8 cellular contexts compared by ENCODE assay signal in genomic region chr15:94231728-94232086, GRCh38. TPM values are rescaled to one million over a fixed set of nuclear protein-coding genes. Genes with fewer than 3 reads are reported as not detected.
A peak's percentile ranks its signal among the peaks of the same experiment; 100 is the strongest.
DNase-seq lines count a peak whose midpoint lies in the region; ATAC-seq and TF ChIP-seq lines count a peak whose summit lies in the region.

No MANE protein-coding gene starts in this region.

- H3K4me3 ChIP-seq in neural cell (ENCODE audit: low read length), result peak overlapping the region; percentile 72

- H3K27ac ChIP-seq in RWPE1 (peak overlapping the region; percentile 89), neural cell (ENCODE audit: low read length) (no peak overlapping the region)

- TF ChIP-seq CTCF in RWPE1 (conservative IDR thresholded peaks at IDR 0.05; ENCODE audit: low read depth) (no peak), neural cell (IDR thresholded peaks at IDR 0.05; ENCODE audit: poor library complexity, severe bottlenecking) (no peak)

- H3K27ac Mint-ChIP-seq in activated T-cell treated with anti-CD3 and anti-CD28 coated beads, Interleukin-2, amount 50 U/mL, for 24 hours, result peak overlapping the region; percentile 78

- no peak overlapping the region for H2AFZ ChIP-seq in neural cell (ENCODE audit: low read depth, low read length)

- peak; percentile 10 for ATAC-seq in HG02981 (IDR thresholded peaks at IDR 0.05; ENCODE audit: unreplicated experiment)

- POLR2A ChIA-PET in RWPE1 (lab: Yijun Ruan, JAX; ENCODE audit: low non-redundant PET), result no interaction called here

- peak overlapping the region; percentile 80 for H3K4me3 Mint-ChIP-seq in activated T-cell treated with anti-CD3 and anti-CD28 coated beads, Interleukin-2, amount 50 U/mL, for 24 hours

- no peaks in the 10 kb centered on the region for H3K36me3 ChIP-seq in neural cell (ENCODE audit: insufficient read depth, low read length)

- H3K27me3 Mint-ChIP-seq in activated T-cell treated with anti-CD3 and anti-CD28 coated beads, Interleukin-2, amount 50 U/mL, for 24 hours, result peaks cover 3% of the 10 kb centered on the region

- TF ChIP-seq RAD21 in neural cell (conservative IDR thresholded peaks at IDR 0.05), result no peak

- no peaks in the 10 kb centered on the region for H3K79me2 ChIP-seq in neural cell (replicated peaks; ENCODE audit: insufficient read depth, low read length)

- peaks cover 83% of the 10 kb centered on the region for H3K4me1 Mint-ChIP-seq in activated T-cell treated with anti-CD3 and anti-CD28 coated beads, Interleukin-2, amount 50 U/mL, for 24 hours (ENCODE audit: low read depth)

- H3K9me3 Mint-ChIP-seq in activated T-cell treated with anti-CD3 and anti-CD28 coated beads, Interleukin-2, amount 50 U/mL, for 24 hours, result no peaks in the 10 kb centered on the region

- H4K20me1 ChIP-seq in neural cell (ENCODE audit: insufficient read depth), result no peaks in the 10 kb centered on the region

- CTCF ChIA-PET in RWPE1 (lab: Yijun Ruan, JAX), result interaction anchor here (0.6 to 1.2 kb wide), 2 partner anchors 68 to 244 kb away, joined by 3 read pairs; no protein-coding TSS in a partner anchor

- DNase-seq in activated T-cell treated with anti-CD3 and anti-CD28 coated beads, Interleukin-2, amount 50 U/mL, for 24 hours, result no peak
- DNase-seq in activated T-cell treated with anti-CD3 and anti-CD28 coated beads, Interleukin-2, amount 50 U/mL, for 1 hour, result no peak
- DNase-seq in RWPE1 (ENCODE audit: low spot score) (peak; percentile 42), erythroblast (lab: John Stamatoyannopoulos, UW) (peak; percentile 66 to 69), NCI-H2081 (lab: John Stamatoyannopoulos, UW) (no peak), iPS-NIHi11 (ENCODE audit: low spot score) (no peak)

- no peaks in the 10 kb centered on the region for H3F3A ChIP-seq in neural cell (ENCODE audit: insufficient read depth, low read length, poor library complexity, severe bottlenecking)

- TF ChIP-seq EP300 in neural cell (conservative IDR thresholded peaks at IDR 0.05; ENCODE audit: poor library complexity, severe bottlenecking), result no peak

- no peak overlapping the region for H3K9ac ChIP-seq in neural cell (ENCODE audit: low read length)

- H3K9me2 ChIP-seq in neural cell (ENCODE audit: insufficient read depth, low read length), result no peaks in the 10 kb centered on the region

- H3K9me3 ChIP-seq in neural cell (ENCODE audit: low read length), result no peaks in the 10 kb centered on the region

- peaks cover 57% of the 10 kb centered on the region for H3K27me3 ChIP-seq in neural cell (ENCODE audit: insufficient read depth, low read depth, low read length)

- peaks cover 30% of the 10 kb centered on the region for H3K36me3 Mint-ChIP-seq in activated T-cell treated with anti-CD3 and anti-CD28 coated beads, Interleukin-2, amount 50 U/mL, for 24 hours (ENCODE audit: low read depth)

- TF ChIP-seq POLR2A in erythroblast (IDR thresholded peaks at IDR 0.05; ENCODE audit: low read length), result no peak

- H3K4me2 ChIP-seq in neural cell (ENCODE audit: low read length), result peak overlapping the region; percentile 16

TF ChIP-seq in neural cell, 6 proteins besides CTCF, POLR2A, EP300 and RAD21:
- TF ChIP-seq TAF1 (IDR thresholded peaks at IDR 0.05; ENCODE audit: low read depth) (no peak), SMC3 (conservative IDR thresholded peaks at IDR 0.05; ENCODE audit: poor library complexity) (no peak), MXI1 (conservative IDR thresholded peaks at IDR 0.05; ENCODE audit: poor library complexity, severe bottlenecking) (no peak), POLR2AphosphoS5 (IDR thresholded peaks at IDR 0.05) (no peak), EZH2 (IDR thresholded peaks at IDR 0.05; ENCODE audit: borderline replicate concordance, insufficient read depth, low read length, poor library complexity, severe bottlenecking) (no peak)
- TF ChIP-seq, protein P1, sequence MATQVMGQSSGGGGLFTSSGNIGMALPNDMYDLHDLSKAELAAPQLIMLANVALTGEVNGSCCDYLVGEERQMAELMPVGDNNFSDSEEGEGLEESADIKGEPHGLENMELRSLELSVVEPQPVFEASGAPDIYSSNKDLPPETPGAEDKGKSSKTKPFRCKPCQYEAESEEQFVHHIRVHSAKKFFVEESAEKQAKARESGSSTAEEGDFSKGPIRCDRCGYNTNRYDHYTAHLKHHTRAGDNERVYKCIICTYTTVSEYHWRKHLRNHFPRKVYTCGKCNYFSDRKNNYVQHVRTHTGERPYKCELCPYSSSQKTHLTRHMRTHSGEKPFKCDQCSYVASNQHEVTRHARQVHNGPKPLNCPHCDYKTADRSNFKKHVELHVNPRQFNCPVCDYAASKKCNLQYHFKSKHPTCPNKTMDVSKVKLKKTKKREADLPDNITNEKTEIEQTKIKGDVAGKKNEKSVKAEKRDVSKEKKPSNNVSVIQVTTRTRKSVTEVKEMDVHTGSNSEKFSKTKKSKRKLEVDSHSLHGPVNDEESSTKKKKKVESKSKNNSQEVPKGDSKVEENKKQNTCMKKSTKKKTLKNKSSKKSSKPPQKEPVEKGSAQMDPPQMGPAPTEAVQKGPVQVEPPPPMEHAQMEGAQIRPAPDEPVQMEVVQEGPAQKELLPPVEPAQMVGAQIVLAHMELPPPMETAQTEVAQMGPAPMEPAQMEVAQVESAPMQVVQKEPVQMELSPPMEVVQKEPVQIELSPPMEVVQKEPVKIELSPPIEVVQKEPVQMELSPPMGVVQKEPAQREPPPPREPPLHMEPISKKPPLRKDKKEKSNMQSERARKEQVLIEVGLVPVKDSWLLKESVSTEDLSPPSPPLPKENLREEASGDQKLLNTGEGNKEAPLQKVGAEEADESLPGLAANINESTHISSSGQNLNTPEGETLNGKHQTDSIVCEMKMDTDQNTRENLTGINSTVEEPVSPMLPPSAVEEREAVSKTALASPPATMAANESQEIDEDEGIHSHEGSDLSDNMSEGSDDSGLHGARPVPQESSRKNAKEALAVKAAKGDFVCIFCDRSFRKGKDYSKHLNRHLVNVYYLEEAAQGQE (IDR thresholded peaks at IDR 0.05; ENCODE audit: borderline replicate concordance), result no peak
TF ChIP-seq in neural cell: peak in this region for 0.

RNA-seq across cellular contexts. Expression of gene MCTP2, which starts 0.3 kb away (rescaled TPM):
- not detected in 2 replicates for polyA plus RNA-seq in neural cell
- not detected in 2 replicates for polyA minus RNA-seq in neural cell

Comparison
In these comparisons a context has a peak if more than half of its experiments do, and no peak if none do; other contexts are left out.
1. DNase-seq: peak in RWPE1 (single experiment) and erythroblast (2 of 2); none in activated T-cell treated with anti-CD3 and anti-CD28 coated beads, Interleukin-2, amount 50 U/mL, for 24 hours (single experiment), activated T-cell treated with anti-CD3 and anti-CD28 coated beads, Interleukin-2, amount 50 U/mL, for 1 hour (single experiment), NCI-H2081 (0 of 2) and iPS-NIHi11 (single experiment).